10 cellular contexts compared by ENCODE assay signal in genomic region chr1:24318988-24319863, GRCh38. TPM values are rescaled to one million over a fixed set of nuclear protein-coding genes. Genes with fewer than 3 reads are reported as not detected.
A peak's percentile ranks its signal among the peaks of the same experiment; 100 is the strongest.
DNase-seq lines count a peak whose midpoint lies in the region; ATAC-seq, FAIRE-seq and TF ChIP-seq lines count a peak whose summit lies in the region.
"Had no signal": no experiment of that assay in that cellular context is flagged by ENCODE, and none has a peak within 500 bp of the region (broad histone marks: within the 10 kb centered on the region; RNA-seq: fewer than 3 reads in every experiment).

TSS of gene GRHL3 (plus strand) at chr1:24319357. CDS start at chr1:24319552, 195 bp downstream.

- peak in 1 of 2 experiments; percentile 23 for DNase-seq in A549 (ENCODE audit: low read depth in 1 of 2, low spot score in 1 of 2)
- no peak for DNase-seq in activated T-helper 2 cell treated with anti-CD3 and anti-CD28 coated beads, Interferon-gamma antibody, Interleukin-2, Interleukin-4, amounts not matched to agents 10 μg/mL and 5 μg/mL and 100 μg/mL, durations not matched to agents 14 hours and 24 hours and 36 hours (ENCODE audit: low spot score)
- no peak for DNase-seq in kidney epithelial cell (ENCODE audit: low read depth)
- DNase-seq in NCI-H82 treated with DMSO at 0.1 percent for 48 hours (lab: John Stamatoyannopoulos, UW; ENCODE audit: unreplicated experiment): no peak
- DNase-seq in NAMALWA (ENCODE audit: low spot score): no peak
- DNase-seq in OCI-M1 (lab: John Stamatoyannopoulos, UW): no peak

- H3K9me3 Mint-ChIP-seq in IgD-negative memory B cell: no peaks in the 10 kb centered on the region
- H3K9me3 Mint-ChIP-seq in activated T-helper 2 cell treated with anti-CD3 and anti-CD28 coated beads, Interferon-gamma antibody, Interleukin-2, Interleukin-4, amounts not matched to agents 10 μg/mL and 5 μg/mL and 100 μg/mL, durations not matched to agents 14 hours and 24 hours and 36 hours: no peaks in the 10 kb centered on the region

- TF ChIP-seq POLR2A in A549 (IDR thresholded peaks at IDR 0.05; ENCODE audit: low read length): no peak

- no peak for FAIRE-seq in A549 (lab: Jason Lieb, UNC)

- peak within 1 kb of the TSS in 3 of 4 donors; percentile 8 to 82 (median 39) for H3K4me3 Mint-ChIP-seq in IgD-negative memory B cell
- H3K4me3 Mint-ChIP-seq in activated T-helper 2 cell treated with anti-CD3 and anti-CD28 coated beads, Interferon-gamma antibody, Interleukin-2, Interleukin-4, amounts not matched to agents 10 μg/mL and 5 μg/mL and 100 μg/mL, durations not matched to agents 14 hours and 24 hours and 36 hours (ENCODE audit: low read depth): peak within 1 kb of the TSS; percentile 6

- no peaks in the 10 kb centered on the region for H3K9me3 ChIP-seq in A549

- intact Hi-C loops in activated T-helper 2 cell treated with anti-CD3 and anti-CD28 coated beads, Interferon-gamma antibody, Interleukin-2, Interleukin-4, amounts not matched to agents 10 μg/mL and 5 μg/mL and 100 μg/mL, durations not matched to agents 14 hours and 24 hours and 36 hours (cut with micrococcal nuclease): no loop called here

- H3K27ac Mint-ChIP-seq in IgD-negative memory B cell: peak within 1 kb of the TSS in 2 of 3 donors; percentile 6 to 42
- H3K27ac Mint-ChIP-seq in activated T-helper 2 cell treated with anti-CD3 and anti-CD28 coated beads, Interferon-gamma antibody, Interleukin-2, Interleukin-4, amounts not matched to agents 10 μg/mL and 5 μg/mL and 100 μg/mL, durations not matched to agents 14 hours and 24 hours and 36 hours: no peak within 1 kb of the TSS

- peak within 1 kb of the TSS; percentile 36 for H3K4me3 ChIP-seq in A549
- peak within 1 kb of the TSS; percentile 11 for H3K4me3 ChIP-seq in kidney epithelial cell (ENCODE audit: low read depth, low read length)

- no peak for TF ChIP-seq RAD21 in A549 (conservative IDR thresholded peaks at IDR 0.05 in 1 of 2, IDR thresholded peaks at IDR 0.05 in 1 of 2)

- no peak for TF ChIP-seq EP300 in A549 (IDR thresholded peaks at IDR 0.05)

- H3K4me2 ChIP-seq in A549: peak within 1 kb of the TSS; percentile 80

- peaks cover 3% of the 10 kb centered on the region for H3K27me3 ChIP-seq in kidney epithelial cell (ENCODE audit: control insufficient read depth, insufficient read depth, low read length)

- H3K4me1 Mint-ChIP-seq in IgD-negative memory B cell: peaks cover 13 to 29% (median 22%) of the 10 kb centered on the region in 3 donors
- H3K4me1 Mint-ChIP-seq in activated T-helper 2 cell treated with anti-CD3 and anti-CD28 coated beads, Interferon-gamma antibody, Interleukin-2, Interleukin-4, amounts not matched to agents 10 μg/mL and 5 μg/mL and 100 μg/mL, durations not matched to agents 14 hours and 24 hours and 36 hours (ENCODE audit: low read depth): peaks cover 26% of the 10 kb centered on the region

- H3K36me3 ChIP-seq in kidney epithelial cell (ENCODE audit: control insufficient read depth, insufficient read depth, low read length): no peaks in the 10 kb centered on the region

- H3K27me3 Mint-ChIP-seq in IgD-negative memory B cell: peaks cover 51% of the 10 kb centered on the region
- H3K27me3 Mint-ChIP-seq in activated T-helper 2 cell treated with anti-CD3 and anti-CD28 coated beads, Interferon-gamma antibody, Interleukin-2, Interleukin-4, amounts not matched to agents 10 μg/mL and 5 μg/mL and 100 μg/mL, durations not matched to agents 14 hours and 24 hours and 36 hours (ENCODE audit: low read depth): peaks cover 79% of the 10 kb centered on the region

- POLR2A ChIA-PET in A549 (lab: Yijun Ruan, JAX): no interaction called here

- H3K27ac ChIP-seq in A549: peak within 1 kb of the TSS; percentile 45 to 76; a peak in 5 of 6 replicates

- ATAC-seq in A549: peak; percentile 28 to 62; a peak in 4 of 6 replicates
- ATAC-seq in HG03159 (IDR thresholded peaks at IDR 0.05; ENCODE audit: unreplicated experiment): no peak
- ATAC-seq: Right ventricle myocardium inferior had no signal

- H3K36me3 Mint-ChIP-seq in IgD-negative memory B cell: no peaks in the 10 kb centered on the region
- no peaks in the 10 kb centered on the region for H3K36me3 Mint-ChIP-seq in activated T-helper 2 cell treated with anti-CD3 and anti-CD28 coated beads, Interferon-gamma antibody, Interleukin-2, Interleukin-4, amounts not matched to agents 10 μg/mL and 5 μg/mL and 100 μg/mL, durations not matched to agents 14 hours and 24 hours and 36 hours (ENCODE audit: low read depth)

- CTCF ChIA-PET in A549 (lab: Yijun Ruan, JAX): interaction anchor here (0.6 to 4.7 kb wide), 4 partner anchors 70 to 117 kb away, joined by 3 to 30 read pairs (median 10); no protein-coding TSS in a partner anchor

- H3K4me1 ChIP-seq in A549: peaks cover 27% of the 10 kb centered on the region

- WGBS in A549 (ENCODE audit: missing lambda C conversion rate): 8% methylated on average over 19 of the region's 22 CpGs

- TF ChIP-seq CTCF in A549 (IDR thresholded peaks at IDR 0.05) (no peak), kidney epithelial cell (IDR thresholded peaks at IDR 0.05; ENCODE audit: insufficient read depth, low read length, poor library complexity, severe bottlenecking) (no peak)

TF ChIP-seq in A549, 52 proteins besides CTCF, POLR2A, EP300 and RAD21:
- TF ChIP-seq KDM1A (IDR thresholded peaks at IDR 0.05; ENCODE audit: low read depth): no peak
- TF ChIP-seq RNF2 (IDR thresholded peaks at IDR 0.05; ENCODE audit: borderline replicate concordance, low read depth): no peak
- TF ChIP-seq CBX2 (IDR thresholded peaks at IDR 0.05; ENCODE audit: borderline replicate concordance, low read depth): no peak
- TF ChIP-seq NPAS2 (CRISPR knock-in tag; IDR thresholded peaks at IDR 0.05; ENCODE audit: borderline replicate concordance): no peak
- no peak for TF ChIP-seq ZFP36 (IDR thresholded peaks at IDR 0.05; ENCODE audit: borderline replicate concordance, partially characterized antibody)
- TF ChIP-seq RFX5 (IDR thresholded peaks at IDR 0.05): no peak
- no peak for TF ChIP-seq MYC (IDR thresholded peaks at IDR 0.05; ENCODE audit: borderline replicate concordance, low read length)
- TF ChIP-seq EHMT2 (IDR thresholded peaks at IDR 0.05; ENCODE audit: low read depth): no peak
- no peak for TF ChIP-seq HEYL (CRISPR knock-in tag; IDR thresholded peaks at IDR 0.05)
- no peak for TF ChIP-seq MAX (IDR thresholded peaks at IDR 0.05)
- no peak for TF ChIP-seq CHD4 (IDR thresholded peaks at IDR 0.05; ENCODE audit: borderline replicate concordance)
- no peak for TF ChIP-seq TFCP2L1 (CRISPR knock-in tag; IDR thresholded peaks at IDR 0.05)
- no peak for TF ChIP-seq ZNF302 (CRISPR knock-in tag; IDR thresholded peaks at IDR 0.05)
- TF ChIP-seq HMGXB4 (CRISPR knock-in tag; IDR thresholded peaks at IDR 0.05; ENCODE audit: borderline replicate concordance): no peak
- TF ChIP-seq, protein P1, sequence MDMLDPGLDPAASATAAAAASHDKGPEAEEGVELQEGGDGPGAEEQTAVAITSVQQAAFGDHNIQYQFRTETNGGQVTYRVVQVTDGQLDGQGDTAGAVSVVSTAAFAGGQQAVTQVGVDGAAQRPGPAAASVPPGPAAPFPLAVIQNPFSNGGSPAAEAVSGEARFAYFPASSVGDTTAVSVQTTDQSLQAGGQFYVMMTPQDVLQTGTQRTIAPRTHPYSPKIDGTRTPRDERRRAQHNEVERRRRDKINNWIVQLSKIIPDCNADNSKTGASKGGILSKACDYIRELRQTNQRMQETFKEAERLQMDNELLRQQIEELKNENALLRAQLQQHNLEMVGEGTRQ (IDR thresholded peaks at IDR 0.05): no peak
- TF ChIP-seq MAFK (IDR thresholded peaks at IDR 0.05; ENCODE audit: partially characterized antibody): no peak
- TF ChIP-seq POLR2AphosphoS2 (conservative IDR thresholded peaks at IDR 0.05; ENCODE audit: low read length): no peak
- no peak for TF ChIP-seq CEBPB (IDR thresholded peaks at IDR 0.05)

RNA-seq across cellular contexts. Expression of gene GRHL3, which starts in this region (rescaled TPM):
- polyA plus RNA-seq in A549 (2011; rRNA removed) (1.6 and 2.5 TPM in 2 replicates), A549 (2017; fragmentation: RNase III; extraction: RNeasy Plus Mini Kit Qiagen cat#74134 plus additional on column Dnase treatment) (0.58 to 0.71 TPM (median 0.59 TPM) in 3 replicates), IgD-negative memory B cell (not detected)
- 1.2 and 1.4 TPM in 2 replicates for polyA plus RNA-seq in A549 (2012; cell fraction: cytosol; rRNA removed)
- polyA plus RNA-seq in A549 (2012; cell fraction: nucleus; rRNA removed): 1.2 and 1.8 TPM in 2 replicates
- 0.68 and 1.2 TPM in 2 replicates for polyA minus RNA-seq in A549 (2011; rRNA and poly(A)+ RNA removed)
- total RNA-seq in activated T-helper 2 cell treated with anti-CD3 and anti-CD28 coated beads, Interferon-gamma antibody, Interleukin-2, Interleukin-4, amounts not matched to agents 10 μg/mL and 5 μg/mL and 100 μg/mL, durations not matched to agents 14 hours and 24 hours and 36 hours: not detected in 2 replicates
- 12.5 and 12.9 TPM in 2 replicates for total RNA-seq in kidney epithelial cell
- total RNA-seq: myocyte, Right ventricle myocardium inferior had no signal

Comparison
In these comparisons a context has a peak if more than half of its experiments do, and no peak if none do; other contexts are left out.
1. RNA of gene GRHL3 (total RNA-seq): 12.5 to 12.9 TPM in kidney epithelial cell; not detected in activated T-helper 2 cell treated with anti-CD3 and anti-CD28 coated beads, Interferon-gamma antibody, Interleukin-2, Interleukin-4, amounts not matched to agents 10 μg/mL and 5 μg/mL and 100 μg/mL, durations not matched to agents 14 hours and 24 hours and 36 hours; every median in the first group is over 10 times any median in the second.